1 cellular context compared by ENCODE assay signal in genomic region chr6:163469459-163469858, GRCh38.
TF ChIP-seq lines count a peak whose summit lies in the region.

No MANE protein-coding gene starts in this region.

TF ChIP-seq in WTC11, 78 proteins besides CTCF, POLR2A, EP300 and RAD21 (continued from another document):
- no peak for TF ChIP-seq JAZF1 (CRISPR knock-in tag; IDR thresholded peaks at IDR 0.05)
- TF ChIP-seq, protein P1, sequence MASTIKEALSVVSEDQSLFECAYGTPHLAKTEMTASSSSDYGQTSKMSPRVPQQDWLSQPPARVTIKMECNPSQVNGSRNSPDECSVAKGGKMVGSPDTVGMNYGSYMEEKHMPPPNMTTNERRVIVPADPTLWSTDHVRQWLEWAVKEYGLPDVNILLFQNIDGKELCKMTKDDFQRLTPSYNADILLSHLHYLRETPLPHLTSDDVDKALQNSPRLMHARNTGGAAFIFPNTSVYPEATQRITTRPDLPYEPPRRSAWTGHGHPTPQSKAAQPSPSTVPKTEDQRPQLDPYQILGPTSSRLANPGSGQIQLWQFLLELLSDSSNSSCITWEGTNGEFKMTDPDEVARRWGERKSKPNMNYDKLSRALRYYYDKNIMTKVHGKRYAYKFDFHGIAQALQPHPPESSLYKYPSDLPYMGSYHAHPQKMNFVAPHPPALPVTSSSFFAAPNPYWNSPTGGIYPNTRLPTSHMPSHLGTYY (CRISPR knock-in tag; IDR thresholded peaks at IDR 0.05): no peak
- TF ChIP-seq ELF4 (CRISPR knock-in tag; IDR thresholded peaks at IDR 0.05; ENCODE audit: low read depth): no peak
- no peak for TF ChIP-seq AR (CRISPR knock-in tag; IDR thresholded peaks at IDR 0.05)
